ENCODE assay signal across 19 cellular contexts in genomic region chr17:72579990-72580320, GRCh38.
DNase-seq lines count a peak whose midpoint lies in the region; ATAC-seq and TF ChIP-seq lines count a peak whose summit lies in the region.
"Had no signal": no experiment of that assay in that cellular context is flagged by ENCODE, and none has a peak within 500 bp of the region (broad histone marks: within the 10 kb centered on the region; RNA-seq: fewer than 3 reads in every experiment).

No MANE protein-coding gene starts in this region.

- H3K4me1 ChIP-seq in hepatocyte (ENCODE audit: insufficient read depth) (peaks cover 20% of the 10 kb centered on the region), suprapubic skin (peaks cover 19% of the 10 kb centered on the region)
- H3K4me1 ChIP-seq: SJCRH30 had no signal

- CTCF ChIA-PET in RWPE1 (lab: Yijun Ruan, JAX) = interaction anchor here (1.0 to 1.2 kb wide), 3 partner anchors 19 to 147 kb away, joined by 3 to 9 read pairs (median 3); no protein-coding TSS in a partner anchor

- H4K20me1 ChIP-seq in hepatocyte (ENCODE audit: insufficient read depth, poor library complexity, severe bottlenecking) = peaks cover 18% of the 10 kb centered on the region

- H3K27me3 ChIP-seq in hepatocyte (no peaks in the 10 kb centered on the region), suprapubic skin (no peaks in the 10 kb centered on the region)

- H3K27ac ChIP-seq in C4-2B (peak overlapping the region; percentile 16; the same call in 1 of the 2 replicates), RWPE1 (peak overlapping the region; percentile 64), hepatocyte (peak overlapping the region; percentile 58), suprapubic skin (peak overlapping the region; percentile 24)
- H3K27ac ChIP-seq: GM23248, SJCRH30 had no signal

- no peaks in the 10 kb centered on the region for H3K9me2 ChIP-seq in hepatocyte (replicated peaks; ENCODE audit: insufficient read depth)

- H2AFZ ChIP-seq in hepatocyte = no peak overlapping the region
- H2AFZ ChIP-seq: GM23248 had no signal

- no peaks in the 10 kb centered on the region for H3K9me3 ChIP-seq in hepatocyte (ENCODE audit: low read depth)
- no peaks in the 10 kb centered on the region for H3K9me3 ChIP-seq in suprapubic skin
- H3K9me3 ChIP-seq: SJCRH30 had no signal

- POLR2A ChIA-PET in RWPE1 (lab: Yijun Ruan, JAX; ENCODE audit: low non-redundant PET) = no interaction called here

- TF ChIP-seq CTCF in C4-2B (conservative IDR thresholded peaks at IDR 0.05) = no peak
- TF ChIP-seq CTCF in RWPE1 (conservative IDR thresholded peaks at IDR 0.05; ENCODE audit: low read depth) = no peak
- TF ChIP-seq CTCF in hepatocyte (IDR thresholded peaks at IDR 0.05; ENCODE audit: poor library complexity) = no peak
- no peak for TF ChIP-seq CTCF in suprapubic skin (IDR thresholded peaks at IDR 0.05)

- no peaks in the 10 kb centered on the region for H3K36me3 ChIP-seq in hepatocyte (replicated peaks; ENCODE audit: insufficient read depth, low read depth)
- no peaks in the 10 kb centered on the region for H3K36me3 ChIP-seq in suprapubic skin
- H3K36me3 ChIP-seq: SJCRH30 had no signal

- WGBS in hepatocyte (ENCODE audit: low lambda C conversion rate, missing lambda C conversion rate) = 85% methylated on average over 2 of the region's 2 CpGs
- 72% methylated on average over 2 of the region's 2 CpGs for WGBS in suprapubic skin

- no peak overlapping the region for H3K4me3 ChIP-seq in hepatocyte
- H3K4me3 ChIP-seq in suprapubic skin = no peak overlapping the region
- H3K4me3 ChIP-seq: GM12878, GM23248, SJCRH30 had no signal

- TF ChIP-seq EP300 in suprapubic skin (IDR thresholded peaks at IDR 0.05) = no peak

- H3K79me2 ChIP-seq in hepatocyte = peaks cover 90% of the 10 kb centered on the region

- DNase-seq in RWPE1 (ENCODE audit: low spot score) (no peak), hepatocyte (ENCODE audit: low spot score) (no peak), suprapubic skin (ENCODE audit: low spot score in 2 of 2) (no peak)
- no peak for DNase-seq in stimulated activated CD4-positive, alpha-beta T cell treated with anti-CD3 and anti-CD28 coated beads, Interleukin-15, amount 100 ng/mL, for 24 hours
- DNase-seq: CD4-positive, alpha-beta T cell; DND-41; GM23248; H9; HFFc6; MV-4-11; NCI-H1694; NCI-H446; NCI-H526; SJCRH30; T-cell had no signal

- H3K4me2 ChIP-seq in hepatocyte = no peak overlapping the region

- TF ChIP-seq POLR2A in suprapubic skin (IDR thresholded peaks at IDR 0.05) = no peak

- no peak for ATAC-seq in HG03354 (IDR thresholded peaks at IDR 0.05; ENCODE audit: poor library complexity, severe bottlenecking, unreplicated experiment)
- no peak for ATAC-seq in HG03460 (IDR thresholded peaks at IDR 0.05; ENCODE audit: unreplicated experiment)
- ATAC-seq: T-cell had no signal
